Comparison of ENCODE assay signal across 18 cellular contexts in the genomic region with DNA sequence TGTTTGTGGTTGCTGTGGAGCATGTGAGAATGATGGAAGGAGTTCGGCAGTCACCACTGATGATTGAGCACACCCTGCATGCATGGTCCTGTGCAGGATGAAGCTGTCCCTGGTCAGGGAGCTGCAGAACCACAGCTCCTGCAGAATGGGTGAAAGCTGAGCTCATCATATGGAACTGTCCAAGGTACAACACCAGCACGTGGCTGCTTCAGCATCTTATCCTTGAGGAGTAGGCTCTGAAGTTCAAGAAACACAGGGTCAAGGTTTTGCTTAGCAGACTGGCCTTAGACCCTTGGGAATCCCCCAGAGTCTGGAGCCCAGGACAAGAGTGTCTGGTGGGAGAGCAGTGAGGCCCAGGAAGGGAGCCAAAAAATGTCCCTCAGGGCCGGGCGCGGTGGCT.
"Had no signal": no experiment of that assay in that cellular context is flagged by ENCODE, and none has a peak within 500 bp of the region (broad histone marks: within the 10 kb centered on the region; RNA-seq: fewer than 3 reads in every experiment).

No MANE protein-coding gene starts in this region.

- ATAC-seq: foreskin keratinocyte; left lobe of liver; mucosa of descending colon; naive thymus-derived CD4-positive, alpha-beta T cell; stimulated activated naive B cell treated with anti-CD40 and anti-IgM and Interleukin-4, amounts not matched to agents 10 μg/mL and 1 μg/mL and 100 μg/mL, for 72 hours had no signal

- FAIRE-seq: endothelial cell of umbilical vein had no signal

- H3K27me3 ChIP-seq: colonic mucosa, foreskin keratinocyte, neutrophil, thyroid gland, uterus had no signal

- H3K79me2 ChIP-seq: parathyroid adenoma had no signal

- DNase-seq: activated CD4-positive, alpha-beta T cell treated with anti-CD3 and anti-CD28 coated beads, Interleukin-2, amount 10 ng/mL, durations not matched to agents 7 days and 5 days; activated gamma-delta T cell treated with Interleukin-2 at 50 U/mL for 16 hours; amniotic stem cell; caudate nucleus; colonic mucosa; foreskin keratinocyte; glutamatergic neuron; mammary epithelial cell; mucosa of descending colon; naive thymus-derived CD4-positive, alpha-beta T cell; stimulated activated CD4-positive, alpha-beta T cell treated with anti-CD3 and anti-CD28 coated beads, Interleukin-2, amount 100 ng/mL, for 48 hours; stimulated activated naive B cell treated with anti-CD40 and anti-IgM and Interleukin-4, amounts not matched to agents 10 μg/mL and 1 μg/mL and 100 μg/mL, for 72 hours; thyroid gland; uterus had no signal

- H3K4me3 ChIP-seq: colonic mucosa, mucosa of descending colon, thyroid gland, uterus had no signal

- H2AFZ ChIP-seq: parathyroid adenoma had no signal

- H3K9ac ChIP-seq: parathyroid adenoma had no signal

- H3K27ac ChIP-seq: colonic mucosa, foreskin keratinocyte, neutrophil, parathyroid adenoma, thyroid gland, uterus had no signal

- H3K4me1 ChIP-seq: colonic mucosa, foreskin keratinocyte, parathyroid adenoma, thyroid gland, uterus had no signal

- H3K36me3 ChIP-seq: colonic mucosa, neutrophil, thyroid gland, uterus had no signal

- H3K9me3 ChIP-seq: colonic mucosa, mucosa of descending colon, neutrophil, thyroid gland, uterus had no signal
